In genomic region chr10:80202934-80203834, GRCh38 we compare ENCODE assay signal across 8 cellular contexts. TPM values are rescaled to one million over a fixed set of nuclear protein-coding genes. Genes with fewer than 3 reads are reported as not detected.
DNase-seq lines count a peak whose midpoint lies in the region; ATAC-seq, FAIRE-seq and TF ChIP-seq lines count a peak whose summit lies in the region.

No MANE protein-coding gene starts in this region.

- H3K4me1 ChIP-seq in GM12878 (ENCODE audit: control insufficient read depth, insufficient read depth, low read length) = peaks cover 12% of the 10 kb centered on the region

- WGBS in GM12878 (ENCODE audit: insufficient coverage, insufficient replicate concordance, low lambda C conversion rate, missing lambda C conversion rate) = 16% methylated on average over 12 of the region's 14 CpGs

- H3K27ac Mint-ChIP-seq in T-helper 1 cell treated with Interleukin-12 subunit alpha and Interleukin-12 subunit beta and Interleukin-4 antibody, amounts not matched to agents 30 μg/mL and 1 μg/mL, for 36 hours = peak overlapping the region; percentile 87

- POLR2A ChIA-PET in GM12878 (lab: Charles Lee) = interaction anchor here (0.7 to 2.7 kb wide), 5 partner anchors 9 to 27 kb away, joined by 3 to 18 read pairs (median 4); no protein-coding TSS in a partner anchor

- ATAC-seq in GM21360 (IDR thresholded peaks at IDR 0.05; ENCODE audit: unreplicated experiment) (peak; percentile 72), GM12878 (peak; percentile 85)

- H3K4me3 Mint-ChIP-seq in T-helper 1 cell treated with Interleukin-12 subunit alpha and Interleukin-12 subunit beta and Interleukin-4 antibody, amounts not matched to agents 30 μg/mL and 1 μg/mL, for 36 hours = peak overlapping the region; percentile 85

- RAD21 ChIA-PET in GM12878 (lab: Charles Lee; ENCODE audit: unreplicated experiment) = interaction anchor here (0.7 to 4.9 kb wide), 12 partner anchors 12 to 270 kb away, joined by 3 to 59 read pairs (median 4); no protein-coding TSS in a partner anchor

- peak; percentile 48 to 59 (median 58) for TF ChIP-seq CTCF in GM12878 (IDR thresholded peaks at IDR 0.05 in 2 of 3, conservative IDR thresholded peaks at IDR 0.05 in 1 of 3; ENCODE audit: control insufficient read depth in 2 of 3, extremely low read depth in 1 of 3, insufficient read depth in 1 of 3, low read depth in 3 of 3, low read length in 3 of 3)

- peak; percentile 63 for TF ChIP-seq POLR2A in GM12878 (IDR thresholded peaks at IDR 0.05; ENCODE audit: low read depth, low read length)

- peak overlapping the region; percentile 55 for H2AFZ ChIP-seq in GM12878 (ENCODE audit: control insufficient read depth, low read depth, low read length)

- H3K79me2 ChIP-seq in GM12878 (ENCODE audit: control insufficient read depth, insufficient read depth, low read length) = peaks cover 62% of the 10 kb centered on the region

- intact Hi-C loops in GM12878 (cut with micrococcal nuclease; ENCODE audit: unreplicated experiment) = loop anchor here (1.0 kb wide), 1 partner anchor 16 kb away; no protein-coding TSS in a partner anchor

- peak overlapping the region; percentile 27; the same call in 1 of the 2 replicates for H3K27ac ChIP-seq in GM12878 (ENCODE audit: control insufficient read depth, insufficient read depth)

- H3K9me3 ChIP-seq in GM12878 (replicated peaks; ENCODE audit: control insufficient read depth, insufficient read depth, low read length) = no peaks in the 10 kb centered on the region

- CTCF ChIA-PET in GM12878 (lab: Yijun Ruan, JAX) = interaction anchor here (0.7 to 3.7 kb wide), 15 partner anchors 9 to 60 kb away, joined by 3 to 23 read pairs (median 4); no protein-coding TSS in a partner anchor

- peak overlapping the region; percentile 81 for H3K4me2 ChIP-seq in GM12878 (ENCODE audit: control insufficient read depth, insufficient read depth)

- H3K9ac ChIP-seq in GM12878 (ENCODE audit: control insufficient read depth, insufficient read depth, low read length) = peak overlapping the region; percentile 82; the same call in 1 of the 2 replicates

- in situ Hi-C loops in GM12878 (cut with MboI) = no loop called here

- H3K4me1 Mint-ChIP-seq in T-helper 1 cell treated with Interleukin-12 subunit alpha and Interleukin-12 subunit beta and Interleukin-4 antibody, amounts not matched to agents 30 μg/mL and 1 μg/mL, for 36 hours (ENCODE audit: low read depth) = peaks cover 43% of the 10 kb centered on the region

- no peaks in the 10 kb centered on the region for H3K9me3 Mint-ChIP-seq in T-helper 1 cell treated with Interleukin-12 subunit alpha and Interleukin-12 subunit beta and Interleukin-4 antibody, amounts not matched to agents 30 μg/mL and 1 μg/mL, for 36 hours

- SMC1A ChIA-PET in GM12878 (lab: Charles Lee; ENCODE audit: uncharacterized antibody, unreplicated experiment) = interaction anchor here (0.7 to 4.4 kb wide), 14 partner anchors 12 to 262 kb away, joined by 3 to 29 read pairs (median 4); no protein-coding TSS in a partner anchor

- TF ChIP-seq RAD21 in GM12878 (IDR thresholded peaks at IDR 0.05; ENCODE audit: insufficient read depth, low read depth, low read length) = peak; percentile 32; the same call in 1 of the 2 replicates

- no peaks in the 10 kb centered on the region for H3K36me3 ChIP-seq in GM12878 (ENCODE audit: control insufficient read depth in 2 of 2, insufficient read depth in 2 of 2, low read length in 1 of 2)

- BruUV-seq in GM12878 (replicated peaks; lab: Mats Ljungman, UMichigan) = TSS peak; percentile 39

- no peaks in the 10 kb centered on the region for H4K20me1 ChIP-seq in GM12878 (ENCODE audit: control insufficient read depth, insufficient read depth)

- DNase-seq in EH (ENCODE audit: low read depth) (peak; percentile 96), HK-2 (ENCODE audit: unreplicated experiment) (peak; percentile 63), GM12878 (ENCODE audit: low read depth, low spot score) (peak; percentile 55), islet precursor cell (peak; percentile 95), globus pallidus (ENCODE audit: low spot score) (no peak)
- peak; percentile 57 for DNase-seq in stimulated activated CD4-positive, alpha-beta T cell treated with anti-CD3 and anti-CD28 coated beads, Interleukin-2, amount 100 ng/mL, for 4 hours (ENCODE audit: low read depth)

- H3K36me3 Mint-ChIP-seq in T-helper 1 cell treated with Interleukin-12 subunit alpha and Interleukin-12 subunit beta and Interleukin-4 antibody, amounts not matched to agents 30 μg/mL and 1 μg/mL, for 36 hours (ENCODE audit: low read depth) = peaks cover 14% of the 10 kb centered on the region

- no peaks in the 10 kb centered on the region for H3K27me3 ChIP-seq in GM12878 (replicated peaks in 1 of 2; ENCODE audit: control insufficient read depth in 2 of 2, insufficient read depth in 2 of 2, low read length in 1 of 2)

- FAIRE-seq in GM12878 (lab: Jason Lieb, UNC) = peak; percentile 75

- H3K4me3 ChIP-seq in GM12878 = peak overlapping the region; percentile 68

- H3K27me3 Mint-ChIP-seq in T-helper 1 cell treated with Interleukin-12 subunit alpha and Interleukin-12 subunit beta and Interleukin-4 antibody, amounts not matched to agents 30 μg/mL and 1 μg/mL, for 36 hours (ENCODE audit: low read depth) = no peaks in the 10 kb centered on the region

- TF ChIP-seq EP300 in GM12878 (IDR thresholded peaks at IDR 0.05; ENCODE audit: borderline replicate concordance in 1 of 2, control insufficient read depth in 1 of 2, low read depth in 2 of 2, low read length in 2 of 2) = 0 out of 4 replicates have a peak, but pooled peaks have one; percentile 10 to 25

TF ChIP-seq in GM12878, 131 proteins besides CTCF, POLR2A, EP300 and RAD21 (continues in another document):
- TF ChIP-seq EZH2 (IDR thresholded peaks at IDR 0.05; ENCODE audit: borderline replicate concordance, control insufficient read depth, low read depth, low read length) = no peak
- no peak for TF ChIP-seq LARP7 (IDR thresholded peaks at IDR 0.05)
- TF ChIP-seq, protein P1, sequence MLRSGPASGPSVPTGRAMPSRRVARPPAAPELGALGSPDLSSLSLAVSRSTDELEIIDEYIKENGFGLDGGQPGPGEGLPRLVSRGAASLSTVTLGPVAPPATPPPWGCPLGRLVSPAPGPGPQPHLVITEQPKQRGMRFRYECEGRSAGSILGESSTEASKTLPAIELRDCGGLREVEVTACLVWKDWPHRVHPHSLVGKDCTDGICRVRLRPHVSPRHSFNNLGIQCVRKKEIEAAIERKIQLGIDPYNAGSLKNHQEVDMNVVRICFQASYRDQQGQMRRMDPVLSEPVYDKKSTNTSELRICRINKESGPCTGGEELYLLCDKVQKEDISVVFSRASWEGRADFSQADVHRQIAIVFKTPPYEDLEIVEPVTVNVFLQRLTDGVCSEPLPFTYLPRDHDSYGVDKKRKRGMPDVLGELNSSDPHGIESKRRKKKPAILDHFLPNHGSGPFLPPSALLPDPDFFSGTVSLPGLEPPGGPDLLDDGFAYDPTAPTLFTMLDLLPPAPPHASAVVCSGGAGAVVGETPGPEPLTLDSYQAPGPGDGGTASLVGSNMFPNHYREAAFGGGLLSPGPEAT (IDR thresholded peaks at IDR 0.05; ENCODE audit: low read depth) = peak; percentile 98
- no peak for TF ChIP-seq CBX3 (IDR thresholded peaks at IDR 0.05; ENCODE audit: borderline replicate concordance, low read depth)
- TF ChIP-seq BRCA1 (IDR thresholded peaks at IDR 0.05; ENCODE audit: low read depth, low read length) = no peak
- TF ChIP-seq, protein P2, sequence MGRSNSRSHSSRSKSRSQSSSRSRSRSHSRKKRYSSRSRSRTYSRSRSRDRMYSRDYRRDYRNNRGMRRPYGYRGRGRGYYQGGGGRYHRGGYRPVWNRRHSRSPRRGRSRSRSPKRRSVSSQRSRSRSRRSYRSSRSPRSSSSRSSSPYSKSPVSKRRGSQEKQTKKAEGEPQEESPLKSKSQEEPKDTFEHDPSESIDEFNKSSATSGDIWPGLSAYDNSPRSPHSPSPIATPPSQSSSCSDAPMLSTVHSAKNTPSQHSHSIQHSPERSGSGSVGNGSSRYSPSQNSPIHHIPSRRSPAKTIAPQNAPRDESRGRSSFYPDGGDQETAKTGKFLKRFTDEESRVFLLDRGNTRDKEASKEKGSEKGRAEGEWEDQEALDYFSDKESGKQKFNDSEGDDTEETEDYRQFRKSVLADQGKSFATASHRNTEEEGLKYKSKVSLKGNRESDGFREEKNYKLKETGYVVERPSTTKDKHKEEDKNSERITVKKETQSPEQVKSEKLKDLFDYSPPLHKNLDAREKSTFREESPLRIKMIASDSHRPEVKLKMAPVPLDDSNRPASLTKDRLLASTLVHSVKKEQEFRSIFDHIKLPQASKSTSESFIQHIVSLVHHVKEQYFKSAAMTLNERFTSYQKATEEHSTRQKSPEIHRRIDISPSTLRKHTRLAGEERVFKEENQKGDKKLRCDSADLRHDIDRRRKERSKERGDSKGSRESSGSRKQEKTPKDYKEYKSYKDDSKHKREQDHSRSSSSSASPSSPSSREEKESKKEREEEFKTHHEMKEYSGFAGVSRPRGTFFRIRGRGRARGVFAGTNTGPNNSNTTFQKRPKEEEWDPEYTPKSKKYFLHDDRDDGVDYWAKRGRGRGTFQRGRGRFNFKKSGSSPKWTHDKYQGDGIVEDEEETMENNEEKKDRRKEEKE (IDR thresholded peaks at IDR 0.05) = no peak
- 0 out of 2 replicates have a peak, but pooled peaks have one; percentile 7 for TF ChIP-seq MEF2A (IDR thresholded peaks at IDR 0.05; ENCODE audit: insufficient read depth, low read depth, low read length)
- no peak for TF ChIP-seq SUZ12 (IDR thresholded peaks at IDR 0.05; ENCODE audit: unreplicated experiment)
- TF ChIP-seq SMARCA5 (IDR thresholded peaks at IDR 0.05) = peak; percentile 87
- no peak for TF ChIP-seq NRF1 (conservative IDR thresholded peaks at IDR 0.05; ENCODE audit: low read depth, low read length)
- no peak for TF ChIP-seq PAX5 (IDR thresholded peaks at IDR 0.05; ENCODE audit: borderline replicate concordance, low read depth, low read length)

RNA-seq across cellular contexts. Expression of gene ANXA11, which starts 2.2 kb away (rescaled TPM):
- 88.9 and 92.3 TPM in 2 replicates for total RNA-seq in GM12878 (2013; cell fraction: nucleolus; rRNA removed)
- total RNA-seq in GM12878 (2014; rRNA removed) (53.1 and 64.8 TPM in 2 replicates), GM12878 (2014; rRNA removed; fragmentation: Illumina TruSeq; extraction: Trizol) (66.4 and 70.7 TPM in 2 replicates), GM12878 (2021) (100 and 104 TPM in 2 replicates)
- 161 TPM for polyA plus RNA-seq in GM12878 (2011; ENCODE audit: low read depth)
- polyA plus RNA-seq in GM12878 (2011; rRNA removed) (126 and 129 TPM in 2 replicates), GM12878 (2014; fragmentation: Illumina TruSeq; extraction: Trizol) (94.2 and 117 TPM in 2 replicates), GM12878 (2014; fragmentation: Nextera tagmentation; extraction: Ambion mirVana) (10 to 100 TPM; 25.0 to 67.7 TPM), GM12878 (2014; rRNA removed) (57.0 and 61.4 TPM in 2 replicates), GM12878 (2016; fragmentation: Nextera tagmentation; extraction: Ambion mirVana) (10 to 100 TPM; 73.7 to 80.5 TPM)
- 98.8 and 103 TPM in 2 replicates for polyA plus RNA-seq in GM12878 (2011; cell fraction: cytosol; rRNA removed)
- 71.7 and 72.2 TPM in 2 replicates for polyA plus RNA-seq in GM12878 (2011; cell fraction: nucleus; rRNA removed)
- polyA plus RNA-seq in GM12878 (2012) = 186 and 310 TPM in 2 replicates
- polyA minus RNA-seq in GM12878 (2011; rRNA and poly(A)+ RNA removed) = 75.3 and 100 TPM in 2 replicates
- 46.5 and 59.4 TPM in 2 replicates for polyA minus RNA-seq in GM12878 (2011; cell fraction: cytosol; rRNA and poly(A)+ RNA removed)
- 26.7 and 47.8 TPM in 2 replicates for polyA minus RNA-seq in GM12878 (2011; cell fraction: nucleus; rRNA and poly(A)+ RNA removed)
